In genomic region chr12:123762715-123763052, GRCh38 we compare ENCODE assay signal across 8 cellular contexts. TPM values are rescaled to one million over a fixed set of nuclear protein-coding genes. Genes with fewer than 3 reads are reported as not detected.
DNase-seq lines count a peak whose midpoint lies in the region; ATAC-seq and TF ChIP-seq lines count a peak whose summit lies in the region.

No MANE protein-coding gene starts in this region.

- H3K36me3 ChIP-seq in mucosa of rectum (ENCODE audit: control insufficient read depth in 2 of 2, insufficient read depth in 2 of 2, low read length in 2 of 2): peaks cover 0 to 5% of the 10 kb centered on the region in 2 donors
- peaks cover 27% of the 10 kb centered on the region; the same call in 1 of the 2 replicates for H3K36me3 ChIP-seq in OCI-LY7 (ENCODE audit: insufficient read depth, low read length)

- H3K79me1 ChIP-seq in H9 (ENCODE audit: insufficient read depth, low read depth, low read length, poor library complexity, severe bottlenecking): no peaks in the 10 kb centered on the region

- H4K91ac ChIP-seq in H9 (ENCODE audit: insufficient read length, low read depth, low read length): no peak overlapping the region

- H2BK12ac ChIP-seq in H9 (ENCODE audit: insufficient read length, low read depth, low read length): no peak overlapping the region

- no peak overlapping the region for H2BK5ac ChIP-seq in H9 (ENCODE audit: insufficient read length, low read length)

- H3K9me3 ChIP-seq in AG04450 (ENCODE audit: control insufficient read depth, insufficient read depth, low read length): no peaks in the 10 kb centered on the region
- no peaks in the 10 kb centered on the region for H3K9me3 ChIP-seq in H9 (ENCODE audit: control insufficient read depth, low read depth, low read length)
- no peaks in the 10 kb centered on the region for H3K9me3 ChIP-seq in mucosa of rectum (ENCODE audit: control insufficient read depth in 2 of 2, low read length in 2 of 2)
- H3K9me3 ChIP-seq in OCI-LY7 (ENCODE audit: low read length): no peaks in the 10 kb centered on the region

- H3K36me3 Mint-ChIP-seq in H9 (ENCODE audit: insufficient read depth in 1 of 3, low read depth in 3 of 3): peaks cover 0 to 16% (median 6%) of the 10 kb centered on the region in 3 experiments; a peak in 4 of 7 replicates
- peaks cover 8% of the 10 kb centered on the region for H3K36me3 Mint-ChIP-seq in central memory CD8-positive, alpha-beta T cell (ENCODE audit: insufficient read depth)

- H4K5ac ChIP-seq in H9 (ENCODE audit: insufficient read length, low read depth, low read length): no peak overlapping the region

- intact Hi-C loops in OCI-LY7 (cut with micrococcal nuclease; ENCODE audit: unreplicated experiment): no loop called here

- ATAC-seq in central memory CD8-positive, alpha-beta T cell (replicated peaks; ENCODE audit: extremely low read depth, poor library complexity, severe bottlenecking): no peak
- ATAC-seq in GM21576 (IDR thresholded peaks at IDR 0.05; ENCODE audit: unreplicated experiment): no peak

- no peak overlapping the region for H3K56ac ChIP-seq in H9 (ENCODE audit: insufficient read length, low read depth, low read length)

- H3K23me2 ChIP-seq in H9 (ENCODE audit: insufficient read length, low read depth, low read length, poor library complexity, severe bottlenecking): peaks cover 13% of the 10 kb centered on the region

- H3K18ac ChIP-seq in H9 (ENCODE audit: insufficient read length, low read depth, low read length): no peak overlapping the region

- peak overlapping the region; percentile 74 to 88 for H3K4me3 Mint-ChIP-seq in H9
- H3K4me3 Mint-ChIP-seq in central memory CD8-positive, alpha-beta T cell: peak overlapping the region; percentile 59

- H3K4me1 ChIP-seq in H9 (ENCODE audit: insufficient read depth, low read length) (no peaks in the 10 kb centered on the region), mucosa of rectum (ENCODE audit: control insufficient read depth in 2 of 2, insufficient read depth in 2 of 2, low read length in 2 of 2) (peaks cover 8 to 9% of the 10 kb centered on the region in 2 donors), OCI-LY7 (ENCODE audit: insufficient read depth, low read length, poor library complexity, severe bottlenecking) (no peaks in the 10 kb centered on the region)

- no peak for DNase-seq in AG04450 (ENCODE audit: low read depth, low spot score)
- no peak for DNase-seq in H9
- DNase-seq in central memory CD8-positive, alpha-beta T cell (ENCODE audit: low spot score in 2 of 2): no peak
- DNase-seq in OCI-LY7 (ENCODE audit: low spot score): no peak
- DNase-seq in DMS114 treated with DMSO at 0.1 percent for 48 hours (lab: John Stamatoyannopoulos, UW; ENCODE audit: unreplicated experiment): no peak
- DNase-seq in anterior cingulate cortex (lab: John Stamatoyannopoulos, UW): no peak

- H3T11ph ChIP-seq in H9 (ENCODE audit: low read length): no peak overlapping the region

- BruUV-seq in OCI-LY7 (replicated peaks; lab: Mats Ljungman, UMichigan): no TSS peak

- H3K23ac ChIP-seq in H9 (ENCODE audit: insufficient read length, low read depth, low read length): no peak overlapping the region

- no CpG with 5 or more reads among the region's 15 CpGs for WGBS in H9 (ENCODE audit: extremely low coverage, insufficient read length, low lambda C conversion rate)

- H3K27me3 Mint-ChIP-seq in H9 (ENCODE audit: low read depth): peaks cover 16% of the 10 kb centered on the region
- H3K27me3 Mint-ChIP-seq in central memory CD8-positive, alpha-beta T cell: no peaks in the 10 kb centered on the region

- H3K14ac ChIP-seq in H9 (ENCODE audit: insufficient read depth, low read length): no peak overlapping the region

- CTCF ChIA-PET in AG04450 (lab: Charles Lee): no interaction called here
- CTCF ChIA-PET in OCI-LY7 (lab: Charles Lee; ENCODE audit: unreplicated experiment): no interaction called here

- no peaks in the 10 kb centered on the region for H4K20me1 ChIP-seq in H9 (ENCODE audit: control insufficient read depth, insufficient read depth, insufficient read length)
- H4K20me1 ChIP-seq in OCI-LY7 (ENCODE audit: insufficient read depth, low read length): no peaks in the 10 kb centered on the region

- no peak overlapping the region for H4K8ac ChIP-seq in H9 (replicated peaks; ENCODE audit: insufficient read length, low read depth, low read length)

- H3K4me3 ChIP-seq in AG04450 (ENCODE audit: low read depth, low read length) (peak overlapping the region; percentile 61), mucosa of rectum (ENCODE audit: low read length in 2 of 2) (peak overlapping the region; percentile 64 to 67), OCI-LY7 (ENCODE audit: low read depth, low read length, poor library complexity, severe bottlenecking) (no peak overlapping the region)

- H3K9me2 ChIP-seq in OCI-LY7 (ENCODE audit: insufficient read depth, low read length): no peaks in the 10 kb centered on the region

- peaks cover 8 to 9% of the 10 kb centered on the region in 2 experiments for H3K4me1 Mint-ChIP-seq in H9
- H3K4me1 Mint-ChIP-seq in central memory CD8-positive, alpha-beta T cell: peaks cover 5% of the 10 kb centered on the region

- H3K27me3 ChIP-seq in AG04450 (ENCODE audit: control insufficient read depth, insufficient read depth, low read length): peaks cover 14% of the 10 kb centered on the region
- H3K27me3 ChIP-seq in H9 (ENCODE audit: insufficient read depth, low read length): no peaks in the 10 kb centered on the region
- H3K27me3 ChIP-seq in mucosa of rectum (ENCODE audit: control insufficient read depth in 2 of 2, insufficient read depth in 2 of 2, low read length in 2 of 2): peaks cover 0 to 2% of the 10 kb centered on the region in 2 donors

- TF ChIP-seq CTCF in AG04450 (IDR thresholded peaks at IDR 0.05; ENCODE audit: low read depth, low read length) (no peak), H9 (conservative IDR thresholded peaks at IDR 0.05) (no peak), OCI-LY7 (conservative IDR thresholded peaks at IDR 0.05; ENCODE audit: low read length) (no peak)

- H3K27ac Mint-ChIP-seq in H9: no peak overlapping the region
- no peak overlapping the region for H3K27ac Mint-ChIP-seq in central memory CD8-positive, alpha-beta T cell (ENCODE audit: low read depth)

- H2AFZ ChIP-seq in H9 (ENCODE audit: low read length): peak overlapping the region; percentile 27
- H2AFZ ChIP-seq in OCI-LY7 (ENCODE audit: low read length): no peak overlapping the region

- no peak overlapping the region for H2BK120ac ChIP-seq in H9 (ENCODE audit: low read depth, low read length, poor library complexity, severe bottlenecking)

- no peak overlapping the region for H2BK15ac ChIP-seq in H9 (ENCODE audit: low read depth, low read length)

- H3K9ac ChIP-seq in H9 (ENCODE audit: extremely low read depth, insufficient read length, low read length) (no peak overlapping the region), mucosa of rectum (ENCODE audit: low read depth in 1 of 2, low read length in 2 of 2) (no peak overlapping the region)

- H3K27ac ChIP-seq in AG04450 (ENCODE audit: low read depth, low read length): no peak overlapping the region
- H3K27ac ChIP-seq in H9 (ENCODE audit: insufficient read length, low read depth, low read length): no peak overlapping the region
- H3K27ac ChIP-seq in mucosa of rectum (ENCODE audit: low read depth in 2 of 2, low read length in 2 of 2): no peak overlapping the region
- H3K27ac ChIP-seq in OCI-LY7 (ENCODE audit: low read depth, low read length, poor library complexity, severe bottlenecking): no peak overlapping the region

- no peaks in the 10 kb centered on the region for H3K9me3 Mint-ChIP-seq in H9
- no peaks in the 10 kb centered on the region for H3K9me3 Mint-ChIP-seq in central memory CD8-positive, alpha-beta T cell

- H3K4ac ChIP-seq in H9 (ENCODE audit: low read depth, low read length): no peak overlapping the region

- POLR2A ChIA-PET in AG04450 (lab: Yijun Ruan, JAX) (interaction anchor here (0.5 kb wide), 1 partner anchor 1140 kb away, joined by 6 read pairs; no protein-coding TSS in a partner anchor), OCI-LY7 (lab: Charles Lee) (no interaction called here)

- H3K79me2 ChIP-seq in H9 (ENCODE audit: insufficient read depth, low read length) (no peaks in the 10 kb centered on the region), OCI-LY7 (ENCODE audit: insufficient read depth, low read depth, low read length) (no peaks in the 10 kb centered on the region)

- H2BK20ac ChIP-seq in H9 (ENCODE audit: low read depth, low read length, poor library complexity, severe bottlenecking): no peak overlapping the region

- no peak overlapping the region for H2AK5ac ChIP-seq in H9 (ENCODE audit: insufficient read length, low read length)

- peak overlapping the region; percentile 77 for H3K4me2 ChIP-seq in H9 (ENCODE audit: insufficient read depth, insufficient read length, low read length)
- H3K4me2 ChIP-seq in OCI-LY7 (ENCODE audit: low read length): no peak overlapping the region

RNA-seq across cellular contexts. Expression of gene DNAH10, which starts 0.6 kb away (rescaled TPM):
- polyA plus RNA-seq in AG04450 (2011; rRNA removed): 8.6 and 9.1 TPM in 2 replicates
- polyA minus RNA-seq in AG04450 (2011; rRNA and poly(A)+ RNA removed): 8.0 and 9.0 TPM in 2 replicates
- total RNA-seq in H9 (2021) (0.17 and 0.22 TPM in 2 replicates), OCI-LY7 (2022) (0.04 and 0.11 TPM in 2 replicates)
- 0.19 TPM in 1 of 2 replicates, not detected in the other for total RNA-seq in OCI-LY7 (2014; rRNA removed; shearing (Covaris generic))

RNA-seq across cellular contexts. Expression of gene ATP6V0A2, which starts 50.5 kb away (rescaled TPM):
- polyA plus RNA-seq in AG04450 (2011; rRNA removed): 28.9 and 30.0 TPM in 2 replicates
- polyA minus RNA-seq in AG04450 (2011; rRNA and poly(A)+ RNA removed): 39.3 and 39.9 TPM in 2 replicates
- 56.9 and 58.0 TPM in 2 replicates for total RNA-seq in H9 (2021)
- 44.2 and 52.8 TPM in 2 replicates for total RNA-seq in OCI-LY7 (2014; rRNA removed; shearing (Covaris generic))
- total RNA-seq in OCI-LY7 (2022): 59.0 and 68.1 TPM in 2 replicates
